In the genomic region with DNA sequence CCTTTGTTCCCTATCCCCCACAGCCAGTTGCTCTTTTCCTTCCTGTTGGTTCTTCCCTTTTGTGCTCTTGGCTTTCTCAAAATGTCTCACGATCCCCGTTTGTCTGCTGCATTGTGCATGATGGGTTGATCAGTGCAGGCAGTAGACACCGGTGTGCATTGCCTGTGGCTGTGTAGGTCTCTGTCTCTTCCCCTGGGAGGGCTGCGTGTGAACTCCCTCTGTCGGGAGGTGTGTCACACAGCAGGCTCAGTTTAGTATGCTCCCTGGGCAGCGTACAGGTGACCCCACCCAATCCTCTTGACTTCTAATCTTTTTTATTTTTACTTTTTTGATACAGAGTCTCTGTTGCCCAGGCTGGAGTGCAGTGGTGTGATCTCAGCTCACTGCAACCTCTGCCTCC, we compare ENCODE assay signal across 1 cellular context.
TF ChIP-seq lines count a peak whose summit lies in the region.

No MANE protein-coding gene starts in this region.

TF ChIP-seq in HCT116, 20 proteins besides CTCF, POLR2A, EP300 and RAD21 (continued from another document):
- TF ChIP-seq, protein P1, sequence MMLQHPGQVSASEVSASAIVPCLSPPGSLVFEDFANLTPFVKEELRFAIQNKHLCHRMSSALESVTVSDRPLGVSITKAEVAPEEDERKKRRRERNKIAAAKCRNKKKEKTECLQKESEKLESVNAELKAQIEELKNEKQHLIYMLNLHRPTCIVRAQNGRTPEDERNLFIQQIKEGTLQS (IDR thresholded peaks at IDR 0.05), result no peak
- TF ChIP-seq, protein P2, sequence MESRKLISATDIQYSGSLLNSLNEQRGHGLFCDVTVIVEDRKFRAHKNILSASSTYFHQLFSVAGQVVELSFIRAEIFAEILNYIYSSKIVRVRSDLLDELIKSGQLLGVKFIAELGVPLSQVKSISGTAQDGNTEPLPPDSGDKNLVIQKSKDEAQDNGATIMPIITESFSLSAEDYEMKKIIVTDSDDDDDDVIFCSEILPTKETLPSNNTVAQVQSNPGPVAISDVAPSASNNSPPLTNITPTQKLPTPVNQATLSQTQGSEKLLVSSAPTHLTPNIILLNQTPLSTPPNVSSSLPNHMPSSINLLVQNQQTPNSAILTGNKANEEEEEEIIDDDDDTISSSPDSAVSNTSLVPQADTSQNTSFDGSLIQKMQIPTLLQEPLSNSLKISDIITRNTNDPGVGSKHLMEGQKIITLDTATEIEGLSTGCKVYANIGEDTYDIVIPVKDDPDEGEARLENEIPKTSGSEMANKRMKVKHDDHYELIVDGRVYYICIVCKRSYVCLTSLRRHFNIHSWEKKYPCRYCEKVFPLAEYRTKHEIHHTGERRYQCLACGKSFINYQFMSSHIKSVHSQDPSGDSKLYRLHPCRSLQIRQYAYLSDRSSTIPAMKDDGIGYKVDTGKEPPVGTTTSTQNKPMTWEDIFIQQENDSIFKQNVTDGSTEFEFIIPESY (IDR thresholded peaks at IDR 0.05; ENCODE audit: extremely low read depth, insufficient replicate concordance, low read length), result no peak
